8 cellular contexts compared by ENCODE assay signal in genomic region chr17:64320613-64321553, GRCh38. TPM values are rescaled to one million over a fixed set of nuclear protein-coding genes. Genes with fewer than 3 reads are reported as not detected.
DNase-seq lines count a peak whose midpoint lies in the region; ATAC-seq and TF ChIP-seq lines count a peak whose summit lies in the region.

No MANE protein-coding gene starts in this region.

- intact Hi-C loops in spleen (cut with DNase I; ENCODE audit: low total_unique reads): loop anchor here (5.0 kb wide), 1 partner anchor 96 kb away; no protein-coding TSS in a partner anchor

- H3K4me3 ChIP-seq in astrocyte of the spinal cord (ENCODE audit: low read depth, low read length): no peak overlapping the region
- no peak overlapping the region for H3K4me3 ChIP-seq in iPS DF 6.9 (ENCODE audit: low read length)
- no peak overlapping the region for H3K4me3 ChIP-seq in spleen

- no peak for TF ChIP-seq POLR2A in spleen (IDR thresholded peaks at IDR 0.05)

- DNase-seq in NCI-H1417 (lab: John Stamatoyannopoulos, UW) (peak; percentile 66 to 92 (median 89)), NCI-H1417 treated with DMSO at 0.1 percent for 48 hours (lab: John Stamatoyannopoulos, UW) (no peak), NCI-H2029 treated with DMSO at 0.1 percent for 48 hours (lab: John Stamatoyannopoulos, UW) (peak; percentile 47), T-helper 22 cell (ENCODE audit: low read depth) (peak; percentile 8), astrocyte of the spinal cord (ENCODE audit: low read depth, low spot score) (peak; percentile 62), iPS DF 6.9 (ENCODE audit: low read depth, low spot score) (peak; percentile 82), spleen (no peak)

- H3K27ac ChIP-seq in iPS DF 6.9 (ENCODE audit: low read length): no peak overlapping the region
- H3K27ac ChIP-seq in spleen: peak overlapping the region in 4 of 8 donors; percentile 15 to 96 (median 52)

- H3K36me3 ChIP-seq in iPS DF 6.9 (ENCODE audit: control insufficient read depth, insufficient read depth, low read length): no peaks in the 10 kb centered on the region
- peaks cover 0 to 37% (median 14%) of the 10 kb centered on the region in 6 donors for H3K36me3 ChIP-seq in spleen

- no CpG with 5 or more reads among the region's 28 CpGs for WGBS in iPS DF 6.9 (ENCODE audit: insufficient coverage, insufficient read length)
- WGBS in spleen, 5 donors: 45 to 54% (median 51%) methylated on average over 26 to 28 of the region's 28 CpGs

- no peak for ATAC-seq in HG03457 (IDR thresholded peaks at IDR 0.05; ENCODE audit: unreplicated experiment)

- in situ Hi-C loops in astrocyte of the spinal cord (cut with HindIII; ENCODE audit: low sequenced_read_pairs): no loop called here

- H3K27me3 ChIP-seq in iPS DF 6.9 (ENCODE audit: control insufficient read depth, insufficient read depth, low read length): no peaks in the 10 kb centered on the region
- no peaks in the 10 kb centered on the region for H3K27me3 ChIP-seq in spleen (replicated peaks in 1 of 7)

- H3K4me1 ChIP-seq in iPS DF 6.9 (ENCODE audit: control insufficient read depth, insufficient read depth, low read length) (no peaks in the 10 kb centered on the region), spleen (peaks cover 4 to 96% (median 63%) of the 10 kb centered on the region in 6 donors)

- no peaks in the 10 kb centered on the region for H3K9me3 ChIP-seq in iPS DF 6.9 (ENCODE audit: control insufficient read depth, insufficient read depth, low read length)
- no peaks in the 10 kb centered on the region for H3K9me3 ChIP-seq in spleen

- TF ChIP-seq CTCF in astrocyte of the spinal cord (IDR thresholded peaks at IDR 0.05; ENCODE audit: low read depth, low read length) (peak; percentile 74), spleen (IDR thresholded peaks at IDR 0.05 in 8 of 11, conservative IDR thresholded peaks at IDR 0.05 in 3 of 11) (peak; percentile 60 to 88 (median 81))

RNA-seq across cellular contexts. Expression of gene TEX2, which starts 57.8 kb away (rescaled TPM):
- total RNA-seq in spleen: 10 to 100 TPM; 22.3 to 44.5 (median 33.4) TPM
- polyA plus RNA-seq in spleen: 1 to 10 TPM; 3.0 to 6.7 (median 3.9) TPM

Comparison
In these comparisons a context has a peak if more than half of its experiments do, and no peak if none do; other contexts are left out.
1. DNase-seq: peak in NCI-H1417 (3 of 3), NCI-H2029 treated with DMSO at 0.1 percent for 48 hours (single experiment), T-helper 22 cell (single experiment), astrocyte of the spinal cord (single experiment) and iPS DF 6.9 (single experiment); none in NCI-H1417 treated with DMSO at 0.1 percent for 48 hours (single experiment) and spleen (single experiment).